ENCODE assay signal across 18 cellular contexts in the genomic region with DNA sequence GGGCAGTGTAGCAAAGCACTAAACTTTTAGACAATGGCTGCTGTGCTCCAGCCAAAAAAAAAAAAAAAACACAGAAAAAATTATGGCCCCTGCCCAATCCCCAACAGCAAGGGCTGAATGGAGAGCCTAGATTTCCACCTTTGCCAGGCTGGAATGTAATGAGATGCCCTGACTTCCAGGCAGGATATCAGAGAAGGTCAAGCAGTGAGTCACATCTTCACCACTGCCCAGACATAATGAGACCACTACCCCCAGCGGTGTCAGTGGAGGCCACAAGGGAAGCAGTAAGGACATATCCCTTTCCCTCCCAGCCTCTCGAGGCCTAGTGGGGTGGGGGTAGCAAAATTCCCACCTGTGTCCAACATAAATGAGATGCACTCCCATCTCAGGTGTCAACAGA.
DNase-seq lines count a peak whose midpoint lies in the region; ATAC-seq and TF ChIP-seq lines count a peak whose summit lies in the region.
"Had no signal": no experiment of that assay in that cellular context is flagged by ENCODE, and none has a peak within 500 bp of the region (broad histone marks: within the 10 kb centered on the region; RNA-seq: fewer than 3 reads in every experiment).

No MANE protein-coding gene starts in this region.

- H3K4me2 ChIP-seq in BLaER1: peak overlapping the region; percentile 69
- H3K4me2 ChIP-seq: A549 had no signal

- H3K36me3 ChIP-seq in BLaER1: no peaks in the 10 kb centered on the region
- no peaks in the 10 kb centered on the region for H3K36me3 ChIP-seq in ascending aorta

- H4K20me1 ChIP-seq in BLaER1: no peaks in the 10 kb centered on the region

- no peak for TF ChIP-seq CTCF in ascending aorta (IDR thresholded peaks at IDR 0.05)

- peak; percentile 14 for ATAC-seq in HG03175 (IDR thresholded peaks at IDR 0.05; ENCODE audit: unreplicated experiment)
- ATAC-seq in GM18870 (IDR thresholded peaks at IDR 0.05; ENCODE audit: unreplicated experiment): no peak
- ATAC-seq: A549, Panc1 had no signal

- DNase-seq in RPMI7951 (ENCODE audit: low read depth) (peak; percentile 62), myocyte (ENCODE audit: low read depth) (peak; percentile 34), RPMI8226 (no peak), ascending aorta (ENCODE audit: low spot score in 2 of 2) (no peak), NCI-H2227 treated with DMSO at 0.1 percent for 48 hours (lab: John Stamatoyannopoulos, UW) (no peak)
- DNase-seq: HFFc6, KBM-7, NCI-H1048, NCI-H1436 treated with DMSO at 0.1 percent for 48 hours, NCI-H2081, NCI-H524 treated with DMSO at 0.1 percent for 48 hours, SIG-M5 had no signal

- H3K27ac ChIP-seq in BLaER1 (peak overlapping the region; percentile 31; the same call in 1 of the 2 replicates), ascending aorta (no peak overlapping the region)
- H3K27ac ChIP-seq: A549, C4-2B had no signal

- H3K9ac ChIP-seq in BLaER1: no peak overlapping the region

- no peaks in the 10 kb centered on the region for H3K9me3 ChIP-seq in BLaER1
- H3K9me3 ChIP-seq in ascending aorta: no peaks in the 10 kb centered on the region
- H3K9me3 ChIP-seq: A549 had no signal

- peak overlapping the region; percentile 0; the same call in 1 of the 2 replicates for H3K4me3 ChIP-seq in BLaER1
- H3K4me3 ChIP-seq in ascending aorta: no peak overlapping the region
- H3K4me3 ChIP-seq: A549 had no signal

- H3K27me3 ChIP-seq in BLaER1: no peaks in the 10 kb centered on the region
- no peaks in the 10 kb centered on the region for H3K27me3 ChIP-seq in ascending aorta

- intact Hi-C loops in ascending aorta (cut with DNase I): no loop called here

- H3K4me1 ChIP-seq in BLaER1: peaks cover 38% of the 10 kb centered on the region
- no peaks in the 10 kb centered on the region for H3K4me1 ChIP-seq in ascending aorta
- H3K4me1 ChIP-seq: A549 had no signal

Comparison
In these comparisons a context has a peak if more than half of its experiments do, and no peak if none do; other contexts are left out.
1. DNase-seq: peak in RPMI7951 (single experiment) and myocyte (single experiment); none in RPMI8226 (single experiment), ascending aorta (0 of 2) and NCI-H2227 treated with DMSO at 0.1 percent for 48 hours (single experiment).